ENCODE assay signal across 14 cellular contexts in the genomic region with DNA sequence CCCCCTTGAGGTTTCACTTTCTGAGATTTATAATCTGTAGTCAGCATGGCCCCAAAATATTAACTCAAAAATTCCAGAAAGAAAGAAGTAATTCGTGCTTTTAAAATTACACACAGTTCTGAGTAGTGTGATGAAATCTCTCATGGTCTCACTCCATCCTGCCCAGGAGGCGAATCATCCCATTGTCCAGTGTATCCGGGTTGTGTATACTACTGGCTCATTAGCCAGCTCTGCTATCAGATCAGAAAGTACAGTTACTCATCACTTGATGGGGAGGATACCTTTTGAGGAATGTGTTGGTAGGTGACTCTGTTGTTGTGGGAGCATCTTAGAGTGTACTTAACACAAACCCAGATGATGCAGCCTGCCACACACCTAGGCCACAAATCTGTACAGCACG.
DNase-seq lines count a peak whose midpoint lies in the region; ATAC-seq, FAIRE-seq and TF ChIP-seq lines count a peak whose summit lies in the region.
"Had no signal": no experiment of that assay in that cellular context is flagged by ENCODE, and none has a peak within 500 bp of the region (broad histone marks: within the 10 kb centered on the region; RNA-seq: fewer than 3 reads in every experiment).

No MANE protein-coding gene starts in this region.

- peaks cover 7% of the 10 kb centered on the region for H3K36me3 Mint-ChIP-seq in HFFc6 (ENCODE audit: low read depth)
- peaks cover 8% of the 10 kb centered on the region for H3K36me3 Mint-ChIP-seq in astrocyte (ENCODE audit: low read depth, unreplicated experiment)
- H3K36me3 Mint-ChIP-seq: IgD-negative memory B cell had no signal

- WGBS in body of pancreas, 2 donors: 85 to 87% methylated on average over 4 of the region's 4 CpGs

- peak overlapping the region; percentile 12 for H3K4me2 ChIP-seq in astrocyte (ENCODE audit: low read length)

- no peak for TF ChIP-seq POLR2A in body of pancreas (IDR thresholded peaks at IDR 0.05)

- H3K27me3 ChIP-seq in astrocyte (ENCODE audit: insufficient read depth, low read length) (no peaks in the 10 kb centered on the region), body of pancreas (no peaks in the 10 kb centered on the region)

- H3K9me3 Mint-ChIP-seq in HFFc6 (no peaks in the 10 kb centered on the region), astrocyte (ENCODE audit: unreplicated experiment) (no peaks in the 10 kb centered on the region)
- H3K9me3 Mint-ChIP-seq: CD4-positive, alpha-beta memory T cell; IgD-negative memory B cell had no signal

- no peaks in the 10 kb centered on the region for H4K20me1 ChIP-seq in astrocyte (ENCODE audit: insufficient read depth, low read length)

- H3K27ac Mint-ChIP-seq in HFFc6: peak overlapping the region; percentile 84
- H3K27ac Mint-ChIP-seq in astrocyte (ENCODE audit: unreplicated experiment): peak overlapping the region; percentile 76

- peak overlapping the region; percentile 5; the same call in 1 of the 2 replicates for H3K4me3 Mint-ChIP-seq in HFFc6
- no peak overlapping the region for H3K4me3 Mint-ChIP-seq in astrocyte (ENCODE audit: unreplicated experiment)
- H3K4me3 Mint-ChIP-seq: CD4-positive, alpha-beta memory T cell; IgD-negative memory B cell had no signal

- peaks cover 4% of the 10 kb centered on the region for H3K36me3 ChIP-seq in astrocyte (ENCODE audit: insufficient read depth, low read length)
- H3K36me3 ChIP-seq in body of pancreas (replicated peaks in 1 of 2; ENCODE audit: insufficient read depth in 1 of 2, low read depth in 2 of 2): no peaks in the 10 kb centered on the region

- H3K9me3 ChIP-seq in astrocyte (ENCODE audit: insufficient read depth, low read depth, low read length) (no peaks in the 10 kb centered on the region), body of pancreas (no peaks in the 10 kb centered on the region)

- H3K4me1 Mint-ChIP-seq in HFFc6 (ENCODE audit: low read depth) (peaks cover 52% of the 10 kb centered on the region), astrocyte (ENCODE audit: low read depth, unreplicated experiment) (peaks cover 17% of the 10 kb centered on the region)

- ATAC-seq in GM18867 (IDR thresholded peaks at IDR 0.05; ENCODE audit: unreplicated experiment) (no peak), body of pancreas (no peak)
- ATAC-seq: activated CD4-positive, CD25-positive, alpha-beta regulatory T cell treated with anti-CD3 and anti-CD28 coated beads, Interleukin-2, amount 50 U/mL, for 24 hours had no signal

- H3K9ac ChIP-seq in astrocyte (ENCODE audit: low read length): no peak overlapping the region

- no peaks in the 10 kb centered on the region; the same call in 1 of the 2 replicates for H3K27me3 Mint-ChIP-seq in HFFc6 (ENCODE audit: insufficient read depth)
- no peaks in the 10 kb centered on the region for H3K27me3 Mint-ChIP-seq in astrocyte (ENCODE audit: low read depth, unreplicated experiment)
- H3K27me3 Mint-ChIP-seq: IgD-negative memory B cell had no signal

- H3K4me1 ChIP-seq in astrocyte (ENCODE audit: insufficient read depth, low read length): peaks cover 21% of the 10 kb centered on the region
- H3K4me1 ChIP-seq in body of pancreas: no peaks in the 10 kb centered on the region

- no peak overlapping the region for H2AFZ ChIP-seq in astrocyte (ENCODE audit: low read depth, low read length)

- no peaks in the 10 kb centered on the region for H3K79me2 ChIP-seq in astrocyte (ENCODE audit: insufficient read depth, low read length)

- DNase-seq in AG08395 (ENCODE audit: low spot score) (peak; percentile 73), HFFc6 (peak; percentile 81), astrocyte (ENCODE audit: low read depth) (peak; percentile 52), islet precursor cell (peak; percentile 82), body of pancreas (no peak)
- no peak for DNase-seq in activated effector memory CD4-positive, alpha-beta T cell treated with anti-CD3 and anti-CD28 coated beads, Interleukin-2, amount 50 U/mL, for 16 hours
- DNase-seq in activated naive CD4-positive, alpha-beta T cell (lab: John Stamatoyannopoulos, UW): no peak
- DNase-seq: activated gamma-delta T cell; CD4-positive, alpha-beta memory T cell; effector CD4-positive, alpha-beta T cell; NCI-H2107 had no signal

- TF ChIP-seq CTCF in HFFc6 (IDR thresholded peaks at IDR 0.05) (no peak), astrocyte (IDR thresholded peaks at IDR 0.05; ENCODE audit: insufficient read depth, low read depth, low read length) (no peak), body of pancreas (IDR thresholded peaks at IDR 0.05) (no peak)

- H3K27ac ChIP-seq in astrocyte (ENCODE audit: low read depth, low read length) (peak overlapping the region; percentile 6), body of pancreas (no peak overlapping the region)

- H3K4me3 ChIP-seq in astrocyte (ENCODE audit: insufficient read depth, low read depth, low read length) (no peak overlapping the region), body of pancreas (no peak overlapping the region)

- FAIRE-seq in astrocyte (lab: Jason Lieb, UNC): no peak

- intact Hi-C loops in body of pancreas (cut with DNase I): no loop called here

Comparison
In these comparisons a context has a peak if more than half of its experiments do, and no peak if none do; other contexts are left out.
1. DNase-seq: peak in AG08395 (single experiment), HFFc6 (single experiment), astrocyte (single experiment) and islet precursor cell (single experiment); none in activated effector memory CD4-positive, alpha-beta T cell treated with anti-CD3 and anti-CD28 coated beads, Interleukin-2, amount 50 U/mL, for 16 hours (single experiment), body of pancreas (0 of 4) and activated naive CD4-positive, alpha-beta T cell (0 of 4).